Comparison of ENCODE assay signal across 1 cellular context in the genomic region with DNA sequence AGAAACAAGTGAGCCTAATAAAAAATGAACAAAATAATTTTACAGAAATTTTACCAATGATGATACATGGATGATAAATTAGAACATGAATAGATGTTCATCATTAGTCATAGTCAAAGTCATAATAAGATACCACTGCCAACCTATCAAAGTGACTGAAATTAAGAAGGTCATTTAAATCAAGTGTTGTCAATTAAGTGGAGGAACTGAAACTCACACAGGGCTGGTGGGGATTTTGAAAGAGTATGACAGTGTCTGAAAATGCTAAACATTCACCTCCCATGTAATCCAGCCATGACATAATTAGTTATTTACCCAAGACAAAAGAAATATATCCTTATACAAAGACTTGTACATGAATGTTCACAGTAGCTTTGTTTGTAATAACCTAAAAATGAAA.
TF ChIP-seq lines count a peak whose summit lies in the region.

No MANE protein-coding gene starts in this region.

TF ChIP-seq in GM12878, 131 proteins besides CTCF, POLR2A, EP300 and RAD21 (continued from another document and continues in another):
- TF ChIP-seq, protein P1, sequence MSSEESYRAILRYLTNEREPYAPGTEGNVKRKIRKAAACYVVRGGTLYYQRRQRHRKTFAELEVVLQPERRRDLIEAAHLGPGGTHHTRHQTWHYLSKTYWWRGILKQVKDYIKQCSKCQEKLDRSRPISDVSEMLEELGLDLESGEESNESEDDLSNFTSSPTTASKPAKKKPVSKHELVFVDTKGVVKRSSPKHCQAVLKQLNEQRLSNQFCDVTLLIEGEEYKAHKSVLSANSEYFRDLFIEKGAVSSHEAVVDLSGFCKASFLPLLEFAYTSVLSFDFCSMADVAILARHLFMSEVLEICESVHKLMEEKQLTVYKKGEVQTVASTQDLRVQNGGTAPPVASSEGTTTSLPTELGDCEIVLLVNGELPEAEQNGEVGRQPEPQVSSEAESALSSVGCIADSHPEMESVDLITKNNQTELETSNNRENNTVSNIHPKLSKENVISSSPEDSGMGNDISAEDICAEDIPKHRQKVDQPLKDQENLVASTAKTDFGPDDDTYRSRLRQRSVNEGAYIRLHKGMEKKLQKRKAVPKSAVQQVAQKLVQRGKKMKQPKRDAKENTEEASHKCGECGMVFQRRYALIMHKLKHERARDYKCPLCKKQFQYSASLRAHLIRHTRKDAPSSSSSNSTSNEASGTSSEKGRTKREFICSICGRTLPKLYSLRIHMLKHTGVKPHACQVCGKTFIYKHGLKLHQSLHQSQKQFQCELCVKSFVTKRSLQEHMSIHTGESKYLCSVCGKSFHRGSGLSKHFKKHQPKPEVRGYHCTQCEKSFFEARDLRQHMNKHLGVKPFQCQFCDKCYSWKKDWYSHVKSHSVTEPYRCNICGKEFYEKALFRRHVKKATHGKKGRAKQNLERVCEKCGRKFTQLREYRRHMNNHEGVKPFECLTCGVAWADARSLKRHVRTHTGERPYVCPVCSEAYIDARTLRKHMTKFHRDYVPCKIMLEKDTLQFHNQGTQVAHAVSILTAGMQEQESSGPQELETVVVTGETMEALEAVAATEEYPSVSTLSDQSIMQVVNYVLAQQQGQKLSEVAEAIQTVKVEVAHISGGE (CRISPR knock-in tag; IDR thresholded peaks at IDR 0.05), result no peak
- no peak for TF ChIP-seq PML (IDR thresholded peaks at IDR 0.05; ENCODE audit: low read length)
- no peak for TF ChIP-seq TBL1XR1 (IDR thresholded peaks at IDR 0.05; ENCODE audit: low read depth, low read length)
- TF ChIP-seq SIN3A (IDR thresholded peaks at IDR 0.05; ENCODE audit: low read depth, low read length), result no peak
- TF ChIP-seq, protein P2, sequence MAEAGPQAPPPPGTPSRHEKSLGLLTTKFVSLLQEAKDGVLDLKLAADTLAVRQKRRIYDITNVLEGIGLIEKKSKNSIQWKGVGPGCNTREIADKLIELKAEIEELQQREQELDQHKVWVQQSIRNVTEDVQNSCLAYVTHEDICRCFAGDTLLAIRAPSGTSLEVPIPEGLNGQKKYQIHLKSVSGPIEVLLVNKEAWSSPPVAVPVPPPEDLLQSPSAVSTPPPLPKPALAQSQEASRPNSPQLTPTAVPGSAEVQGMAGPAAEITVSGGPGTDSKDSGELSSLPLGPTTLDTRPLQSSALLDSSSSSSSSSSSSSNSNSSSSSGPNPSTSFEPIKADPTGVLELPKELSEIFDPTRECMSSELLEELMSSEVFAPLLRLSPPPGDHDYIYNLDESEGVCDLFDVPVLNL (IDR thresholded peaks at IDR 0.05; ENCODE audit: low read depth, low read length), result no peak
- peak; percentile 93; the same call in 1 of the 2 replicates for TF ChIP-seq BACH1 (IDR thresholded peaks at IDR 0.05; ENCODE audit: borderline replicate concordance)
- TF ChIP-seq SREBF2 (IDR thresholded peaks at IDR 0.05; ENCODE audit: low read length), result no peak
- no peak for TF ChIP-seq TARDBP (IDR thresholded peaks at IDR 0.05; ENCODE audit: borderline replicate concordance)
- no peak for TF ChIP-seq MTA3 (IDR thresholded peaks at IDR 0.05; ENCODE audit: borderline replicate concordance, low read length)
- TF ChIP-seq MXI1 (IDR thresholded peaks at IDR 0.05; ENCODE audit: low read depth, low read length), result no peak
- peak; percentile 32; the same call in 1 of the 2 replicates for TF ChIP-seq CHD2 (IDR thresholded peaks at IDR 0.05; ENCODE audit: borderline replicate concordance, low read depth, low read length)
- TF ChIP-seq, protein P3, sequence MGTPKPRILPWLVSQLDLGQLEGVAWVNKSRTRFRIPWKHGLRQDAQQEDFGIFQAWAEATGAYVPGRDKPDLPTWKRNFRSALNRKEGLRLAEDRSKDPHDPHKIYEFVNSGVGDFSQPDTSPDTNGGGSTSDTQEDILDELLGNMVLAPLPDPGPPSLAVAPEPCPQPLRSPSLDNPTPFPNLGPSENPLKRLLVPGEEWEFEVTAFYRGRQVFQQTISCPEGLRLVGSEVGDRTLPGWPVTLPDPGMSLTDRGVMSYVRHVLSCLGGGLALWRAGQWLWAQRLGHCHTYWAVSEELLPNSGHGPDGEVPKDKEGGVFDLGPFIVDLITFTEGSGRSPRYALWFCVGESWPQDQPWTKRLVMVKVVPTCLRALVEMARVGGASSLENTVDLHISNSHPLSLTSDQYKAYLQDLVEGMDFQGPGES (IDR thresholded peaks at IDR 0.05), result no peak
- TF ChIP-seq POU2F2 (IDR thresholded peaks at IDR 0.05; ENCODE audit: borderline replicate concordance, low read depth, low read length), result 0 out of 3 replicates have a peak, but pooled peaks have one; percentile 40
- TF ChIP-seq, protein P4, sequence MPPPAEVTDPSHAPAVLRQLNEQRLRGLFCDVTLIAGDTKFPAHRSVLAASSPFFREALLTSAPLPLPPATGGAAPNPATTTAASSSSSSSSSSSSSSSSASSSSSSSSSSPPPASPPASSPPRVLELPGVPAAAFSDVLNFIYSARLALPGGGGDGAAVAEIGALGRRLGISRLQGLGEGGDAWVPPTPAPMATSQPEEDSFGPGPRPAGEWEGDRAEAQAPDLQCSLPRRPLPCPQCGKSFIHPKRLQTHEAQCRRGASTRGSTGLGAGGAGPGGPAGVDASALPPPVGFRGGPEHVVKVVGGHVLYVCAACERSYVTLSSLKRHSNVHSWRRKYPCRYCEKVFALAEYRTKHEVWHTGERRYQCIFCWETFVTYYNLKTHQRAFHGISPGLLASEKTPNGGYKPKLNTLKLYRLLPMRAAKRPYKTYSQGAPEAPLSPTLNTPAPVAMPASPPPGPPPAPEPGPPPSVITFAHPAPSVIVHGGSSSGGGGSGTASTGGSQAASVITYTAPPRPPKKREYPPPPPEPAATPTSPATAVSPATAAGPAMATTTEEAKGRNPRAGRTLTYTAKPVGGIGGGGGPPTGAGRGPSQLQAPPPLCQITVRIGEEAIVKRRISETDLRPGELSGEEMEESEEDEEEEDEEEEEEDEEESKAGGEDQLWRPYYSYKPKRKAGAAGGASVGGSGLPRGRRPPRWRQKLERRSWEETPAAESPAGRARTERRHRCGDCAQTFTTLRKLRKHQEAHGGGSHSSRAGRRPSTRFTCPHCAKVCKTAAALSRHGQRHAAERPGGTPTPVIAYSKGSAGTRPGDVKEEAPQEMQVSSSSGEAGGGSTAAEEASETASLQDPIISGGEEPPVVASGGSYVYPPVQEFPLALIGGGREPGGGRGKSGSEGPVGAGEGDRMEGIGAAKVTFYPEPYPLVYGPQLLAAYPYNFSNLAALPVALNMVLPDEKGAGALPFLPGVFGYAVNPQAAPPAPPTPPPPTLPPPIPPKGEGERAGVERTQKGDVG (CRISPR knock-in tag; IDR thresholded peaks at IDR 0.05), result no peak
- TF ChIP-seq, protein P5, sequence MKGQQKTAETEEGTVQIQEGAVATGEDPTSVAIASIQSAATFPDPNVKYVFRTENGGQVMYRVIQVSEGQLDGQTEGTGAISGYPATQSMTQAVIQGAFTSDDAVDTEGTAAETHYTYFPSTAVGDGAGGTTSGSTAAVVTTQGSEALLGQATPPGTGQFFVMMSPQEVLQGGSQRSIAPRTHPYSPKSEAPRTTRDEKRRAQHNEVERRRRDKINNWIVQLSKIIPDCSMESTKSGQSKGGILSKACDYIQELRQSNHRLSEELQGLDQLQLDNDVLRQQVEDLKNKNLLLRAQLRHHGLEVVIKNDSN (IDR thresholded peaks at IDR 0.05; ENCODE audit: borderline replicate concordance, extremely low read length, insufficient read depth, low read depth, low read length), result no peak
- no peak for TF ChIP-seq FOXK2 (IDR thresholded peaks at IDR 0.05)
- no peak for TF ChIP-seq NR2C1 (IDR thresholded peaks at IDR 0.05)
- no peak for TF ChIP-seq NRF1 (conservative IDR thresholded peaks at IDR 0.05; ENCODE audit: low read depth, low read length)
- no peak for TF ChIP-seq YY1 (IDR thresholded peaks at IDR 0.05; ENCODE audit: low read depth, low read length)
- TF ChIP-seq SMAD1 (IDR thresholded peaks at IDR 0.05; ENCODE audit: low read depth, partially characterized antibody), result no peak
- TF ChIP-seq ESRRA (IDR thresholded peaks at IDR 0.05; ENCODE audit: low read length), result no peak
- no peak for TF ChIP-seq HCFC1 (IDR thresholded peaks at IDR 0.05; ENCODE audit: low read length)
- TF ChIP-seq, protein P6, sequence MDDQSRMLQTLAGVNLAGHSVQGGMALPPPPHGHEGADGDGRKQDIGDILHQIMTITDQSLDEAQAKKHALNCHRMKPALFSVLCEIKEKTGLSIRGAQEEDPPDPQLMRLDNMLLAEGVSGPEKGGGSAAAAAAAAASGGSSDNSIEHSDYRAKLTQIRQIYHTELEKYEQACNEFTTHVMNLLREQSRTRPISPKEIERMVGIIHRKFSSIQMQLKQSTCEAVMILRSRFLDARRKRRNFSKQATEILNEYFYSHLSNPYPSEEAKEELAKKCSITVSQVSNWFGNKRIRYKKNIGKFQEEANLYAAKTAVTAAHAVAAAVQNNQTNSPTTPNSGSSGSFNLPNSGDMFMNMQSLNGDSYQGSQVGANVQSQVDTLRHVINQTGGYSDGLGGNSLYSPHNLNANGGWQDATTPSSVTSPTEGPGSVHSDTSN (IDR thresholded peaks at IDR 0.05; ENCODE audit: insufficient replicate concordance, low read depth, low read length), result no peak
- TF ChIP-seq RELA (IDR thresholded peaks at IDR 0.05; ENCODE audit: borderline replicate concordance, partially characterized antibody), result peak; percentile 40
- TF ChIP-seq, protein P7, sequence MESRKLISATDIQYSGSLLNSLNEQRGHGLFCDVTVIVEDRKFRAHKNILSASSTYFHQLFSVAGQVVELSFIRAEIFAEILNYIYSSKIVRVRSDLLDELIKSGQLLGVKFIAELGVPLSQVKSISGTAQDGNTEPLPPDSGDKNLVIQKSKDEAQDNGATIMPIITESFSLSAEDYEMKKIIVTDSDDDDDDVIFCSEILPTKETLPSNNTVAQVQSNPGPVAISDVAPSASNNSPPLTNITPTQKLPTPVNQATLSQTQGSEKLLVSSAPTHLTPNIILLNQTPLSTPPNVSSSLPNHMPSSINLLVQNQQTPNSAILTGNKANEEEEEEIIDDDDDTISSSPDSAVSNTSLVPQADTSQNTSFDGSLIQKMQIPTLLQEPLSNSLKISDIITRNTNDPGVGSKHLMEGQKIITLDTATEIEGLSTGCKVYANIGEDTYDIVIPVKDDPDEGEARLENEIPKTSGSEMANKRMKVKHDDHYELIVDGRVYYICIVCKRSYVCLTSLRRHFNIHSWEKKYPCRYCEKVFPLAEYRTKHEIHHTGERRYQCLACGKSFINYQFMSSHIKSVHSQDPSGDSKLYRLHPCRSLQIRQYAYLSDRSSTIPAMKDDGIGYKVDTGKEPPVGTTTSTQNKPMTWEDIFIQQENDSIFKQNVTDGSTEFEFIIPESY (IDR thresholded peaks at IDR 0.05), result no peak
- no peak for TF ChIP-seq FOS (IDR thresholded peaks at IDR 0.05; ENCODE audit: borderline replicate concordance, extremely low read depth, insufficient read length)
- TF ChIP-seq HDAC6 (IDR thresholded peaks at IDR 0.05; ENCODE audit: unreplicated experiment), result no peak
- TF ChIP-seq MYB (IDR thresholded peaks at IDR 0.05; ENCODE audit: borderline replicate concordance, low read depth, low read length), result no peak
- no peak for TF ChIP-seq ETV6 (conservative IDR thresholded peaks at IDR 0.05 in 1 of 2, IDR thresholded peaks at IDR 0.05 in 1 of 2; ENCODE audit: borderline replicate concordance in 1 of 2, low read depth in 1 of 2)
- TF ChIP-seq, protein P8, sequence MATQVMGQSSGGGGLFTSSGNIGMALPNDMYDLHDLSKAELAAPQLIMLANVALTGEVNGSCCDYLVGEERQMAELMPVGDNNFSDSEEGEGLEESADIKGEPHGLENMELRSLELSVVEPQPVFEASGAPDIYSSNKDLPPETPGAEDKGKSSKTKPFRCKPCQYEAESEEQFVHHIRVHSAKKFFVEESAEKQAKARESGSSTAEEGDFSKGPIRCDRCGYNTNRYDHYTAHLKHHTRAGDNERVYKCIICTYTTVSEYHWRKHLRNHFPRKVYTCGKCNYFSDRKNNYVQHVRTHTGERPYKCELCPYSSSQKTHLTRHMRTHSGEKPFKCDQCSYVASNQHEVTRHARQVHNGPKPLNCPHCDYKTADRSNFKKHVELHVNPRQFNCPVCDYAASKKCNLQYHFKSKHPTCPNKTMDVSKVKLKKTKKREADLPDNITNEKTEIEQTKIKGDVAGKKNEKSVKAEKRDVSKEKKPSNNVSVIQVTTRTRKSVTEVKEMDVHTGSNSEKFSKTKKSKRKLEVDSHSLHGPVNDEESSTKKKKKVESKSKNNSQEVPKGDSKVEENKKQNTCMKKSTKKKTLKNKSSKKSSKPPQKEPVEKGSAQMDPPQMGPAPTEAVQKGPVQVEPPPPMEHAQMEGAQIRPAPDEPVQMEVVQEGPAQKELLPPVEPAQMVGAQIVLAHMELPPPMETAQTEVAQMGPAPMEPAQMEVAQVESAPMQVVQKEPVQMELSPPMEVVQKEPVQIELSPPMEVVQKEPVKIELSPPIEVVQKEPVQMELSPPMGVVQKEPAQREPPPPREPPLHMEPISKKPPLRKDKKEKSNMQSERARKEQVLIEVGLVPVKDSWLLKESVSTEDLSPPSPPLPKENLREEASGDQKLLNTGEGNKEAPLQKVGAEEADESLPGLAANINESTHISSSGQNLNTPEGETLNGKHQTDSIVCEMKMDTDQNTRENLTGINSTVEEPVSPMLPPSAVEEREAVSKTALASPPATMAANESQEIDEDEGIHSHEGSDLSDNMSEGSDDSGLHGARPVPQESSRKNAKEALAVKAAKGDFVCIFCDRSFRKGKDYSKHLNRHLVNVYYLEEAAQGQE (IDR thresholded peaks at IDR 0.05; ENCODE audit: low read depth, low read length), result no peak
- TF ChIP-seq, protein P9, sequence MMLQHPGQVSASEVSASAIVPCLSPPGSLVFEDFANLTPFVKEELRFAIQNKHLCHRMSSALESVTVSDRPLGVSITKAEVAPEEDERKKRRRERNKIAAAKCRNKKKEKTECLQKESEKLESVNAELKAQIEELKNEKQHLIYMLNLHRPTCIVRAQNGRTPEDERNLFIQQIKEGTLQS (IDR thresholded peaks at IDR 0.05; ENCODE audit: borderline replicate concordance, extremely low read depth, low read depth, low read length), result no peak
- peak; percentile 100 for TF ChIP-seq MTA2 (IDR thresholded peaks at IDR 0.05; ENCODE audit: low read depth)
- TF ChIP-seq RBBP5 (conservative IDR thresholded peaks at IDR 0.05), result no peak
- TF ChIP-seq CBX3 (IDR thresholded peaks at IDR 0.05; ENCODE audit: borderline replicate concordance, low read depth), result no peak
- TF ChIP-seq SIX5 (IDR thresholded peaks at IDR 0.05; ENCODE audit: low read depth, low read length, severe bottlenecking), result no peak
- TF ChIP-seq STAT1 (conservative IDR thresholded peaks at IDR 0.05), result no peak
- no peak for TF ChIP-seq SP1 (IDR thresholded peaks at IDR 0.05; ENCODE audit: low read depth, low read length)
- TF ChIP-seq EED (IDR thresholded peaks at IDR 0.05; ENCODE audit: low read depth), result no peak
- no peak for TF ChIP-seq ZNF274 (IDR thresholded peaks at IDR 0.05; ENCODE audit: insufficient read depth, insufficient read length)
- no peak for TF ChIP-seq KLF5 (IDR thresholded peaks at IDR 0.05; ENCODE audit: partially characterized antibody)
- TF ChIP-seq TCF3 (IDR thresholded peaks at IDR 0.05; ENCODE audit: borderline replicate concordance, insufficient read depth, low read depth, low read length), result no peak
- TF ChIP-seq FOXM1 (IDR thresholded peaks at IDR 0.05; ENCODE audit: low read depth, low read length), result no peak
